Comparison of ENCODE assay signal across 30 cellular contexts in genomic region chr11:115493905-115494304, GRCh38.
"Had no signal": no experiment of that assay in that cellular context is flagged by ENCODE, and none has a peak within 500 bp of the region (broad histone marks: within the 10 kb centered on the region; RNA-seq: fewer than 3 reads in every experiment).

No MANE protein-coding gene starts in this region.

- H3K27me3 ChIP-seq: esophagus muscularis mucosa, foreskin keratinocyte, gastroesophageal sphincter, suprapubic skin, vagina had no signal

- H3K27ac Mint-ChIP-seq: dendritic cell treated with granulocyte-macrophage colony-stimulating factor and Interleukin-4, amounts not matched to agents 40 ng/mL and 50 ng/mL, for 4 days; endodermal cell; mesothelial cell of epicardium; naive B cell; natural killer cell treated with Interleukin-12 subunit alpha and Interleukin-12 subunit beta and Interleukin-15 and Interleukin-18, amount 100 ng/mL, for 72 hours; progenitor cell of endocrine pancreas; stimulated activated naive CD8-positive, alpha-beta T cell treated with anti-CD3 and anti-CD28 coated beads, Interleukin-15, amount 100 ng/mL, for 72 hours had no signal

- H3K9me3 ChIP-seq: esophagus muscularis mucosa, gastroesophageal sphincter, heart right ventricle, left lung, mucosa of descending colon, neutrophil, suprapubic skin, vagina had no signal

- DNase-seq: effector CD8-positive, alpha-beta T cell; endodermal cell; foreskin keratinocyte; heart right ventricle; hippocampal formation; left cardiac atrium; left lung; mesenchymal stem cell; mucosa of descending colon; naive B cell; stimulated activated CD4-positive, alpha-beta T cell treated with anti-CD3 and anti-CD28 coated beads, Interleukin-12 subunit alpha, Interleukin-12 subunit beta, amount 100 ng/mL, for 4 hours; stimulated activated CD4-positive, alpha-beta T cell treated with anti-CD3 and anti-CD28 coated beads, Interleukin-1b, Interleukin-23, amount 100 ng/mL, for 48 hours; stimulated activated CD4-positive, alpha-beta T cell treated with anti-CD3 and anti-CD28 coated beads, Interleukin-4, amount 100 ng/mL, for 1 hour; stimulated activated CD8-positive, alpha-beta memory T cell treated with anti-CD3 and anti-CD28 coated beads, Interleukin-4, amount 100 ng/mL, for 48 hours; stimulated activated naive CD4-positive, alpha-beta T cell; stimulated activated naive CD8-positive, alpha-beta T cell treated with anti-CD3 and anti-CD28 coated beads, Interleukin-15, amount 100 ng/mL, for 72 hours; trophoblast cell had no signal

- H3K4me1 Mint-ChIP-seq: naive B cell; stimulated activated naive CD8-positive, alpha-beta T cell treated with anti-CD3 and anti-CD28 coated beads, Interleukin-15, amount 100 ng/mL, for 72 hours had no signal

- H3K4me1 ChIP-seq: esophagus muscularis mucosa, parathyroid adenoma, suprapubic skin, vagina had no signal

- H3K36me3 ChIP-seq: esophagus muscularis mucosa, gastroesophageal sphincter, heart right ventricle, left lung, neutrophil, suprapubic skin, vagina had no signal

- H3K4me3 Mint-ChIP-seq: dendritic cell treated with granulocyte-macrophage colony-stimulating factor and Interleukin-4, amounts not matched to agents 40 ng/mL and 50 ng/mL, for 4 days; endodermal cell; mesothelial cell of epicardium; naive B cell; natural killer cell treated with Interleukin-12 subunit alpha and Interleukin-12 subunit beta and Interleukin-15 and Interleukin-18, amount 100 ng/mL, for 72 hours; neural crest cell; stimulated activated naive CD8-positive, alpha-beta T cell treated with anti-CD3 and anti-CD28 coated beads, Interleukin-15, amount 100 ng/mL, for 72 hours had no signal

- H3K9me3 Mint-ChIP-seq: dendritic cell treated with granulocyte-macrophage colony-stimulating factor and Interleukin-4, amounts not matched to agents 40 ng/mL and 50 ng/mL, for 4 days; endodermal cell; neural crest cell had no signal

- H3K4me3 ChIP-seq: esophagus muscularis mucosa, gastroesophageal sphincter, heart right ventricle, left lung, mucosa of descending colon, smooth muscle cell, suprapubic skin, vagina had no signal

- ATAC-seq: foreskin keratinocyte; gastroesophageal sphincter; heart right ventricle; left cardiac atrium; mucosa of descending colon; natural killer cell treated with Interleukin-12 subunit alpha and Interleukin-12 subunit beta and Interleukin-15 and Interleukin-18, amount 100 ng/mL, for 72 hours; sciatic nerve; stimulated activated naive CD8-positive, alpha-beta T cell treated with anti-CD3 and anti-CD28 coated beads, Interleukin-15, amount 100 ng/mL, for 72 hours had no signal

- H3K27ac ChIP-seq: esophagus muscularis mucosa, foreskin keratinocyte, gastroesophageal sphincter, heart right ventricle, neutrophil, parathyroid adenoma, suprapubic skin, vagina had no signal
